ENCODE assay signal across 28 cellular contexts in genomic region chr16:85629326-85629725, GRCh38. TPM values are rescaled to one million over a fixed set of nuclear protein-coding genes. Genes with fewer than 3 reads are reported as not detected.
A peak's percentile ranks its signal among the peaks of the same experiment; 100 is the strongest.
DNase-seq lines count a peak whose midpoint lies in the region; ATAC-seq, FAIRE-seq and TF ChIP-seq lines count a peak whose summit lies in the region.
"Had no signal": no experiment of that assay in that cellular context is flagged by ENCODE, and none has a peak within 500 bp of the region (broad histone marks: within the 10 kb centered on the region; RNA-seq: fewer than 3 reads in every experiment).

No MANE protein-coding gene starts in this region.

- no peak for ATAC-seq in HepG2
- ATAC-seq in right lobe of liver: no peak
- ATAC-seq in Right ventricle myocardium superior (ENCODE audit: poor library complexity): peak; percentile 55
- no peak for ATAC-seq in HG03025 (IDR thresholded peaks at IDR 0.05; ENCODE audit: low FRiP score, unreplicated experiment)
- ATAC-seq: activated CD4-positive, alpha-beta T cell treated with anti-CD3 and anti-CD28 coated beads for 36 hours; activated CD8-positive, alpha-beta T cell treated with anti-CD3 and anti-CD28 coated beads, Interleukin-2, amount 10 ng/mL, durations not matched to agents 7 days and 5 days had no signal

- H3K4me2 ChIP-seq in HepG2 (ENCODE audit: low read depth, low read length): no peak overlapping the region
- H3K4me2 ChIP-seq in neural cell (ENCODE audit: low read length): no peak overlapping the region

- H3K9ac ChIP-seq in HepG2 (ENCODE audit: insufficient read depth, low read depth, low read length) (no peak overlapping the region), neural cell (ENCODE audit: low read length) (no peak overlapping the region), colonic mucosa (ENCODE audit: low read depth in 2 of 2, low read length in 2 of 2) (no peak overlapping the region)
- H3K9ac ChIP-seq: GM23248 had no signal

- H3K9me2 ChIP-seq in neural cell (ENCODE audit: insufficient read depth, low read length): no peaks in the 10 kb centered on the region

- peaks cover 12% of the 10 kb centered on the region for H3K9me3 ChIP-seq in HepG2 (ENCODE audit: low read length)
- no peaks in the 10 kb centered on the region for H3K9me3 ChIP-seq in right lobe of liver
- H3K9me3 ChIP-seq in neural cell (ENCODE audit: low read length): no peaks in the 10 kb centered on the region
- no peaks in the 10 kb centered on the region for H3K9me3 ChIP-seq in colonic mucosa
- H3K9me3 ChIP-seq: sigmoid colon had no signal

- H3K27me3 ChIP-seq in HepG2 (ENCODE audit: control insufficient read depth in 1 of 2, insufficient read depth in 2 of 2, low read length in 2 of 2): no peaks in the 10 kb centered on the region
- H3K27me3 ChIP-seq in right lobe of liver: no peaks in the 10 kb centered on the region
- H3K27me3 ChIP-seq in neural cell (ENCODE audit: insufficient read depth, low read depth, low read length): no peaks in the 10 kb centered on the region
- no peaks in the 10 kb centered on the region for H3K27me3 ChIP-seq in colonic mucosa
- H3K27me3 ChIP-seq: sigmoid colon, SJSA1, upper lobe of left lung had no signal

- CTCF ChIA-PET in HepG2 (lab: Yijun Ruan, JAX; ENCODE audit: low intra/inter-chr PET ratio, low total read pairs): no interaction called here

- in situ Hi-C loops in HepG2 (cut with HindIII; ENCODE audit: extremely low pct_ligation_motif_present, low pct_unique_long_range_greater_than_20kb): no loop called here

- TF ChIP-seq RAD21 in HepG2 (CRISPR knock-in tag; IDR thresholded peaks at IDR 0.05): no peak
- no peak for TF ChIP-seq RAD21 in neural cell (conservative IDR thresholded peaks at IDR 0.05)

- H3K4me3 ChIP-seq in HepG2 (replicated peaks in 1 of 3; ENCODE audit: insufficient read depth in 1 of 3, low read depth in 2 of 3, low read length in 3 of 3) (no peak overlapping the region), right lobe of liver (no peak overlapping the region), neural cell (ENCODE audit: low read length) (no peak overlapping the region), colonic mucosa (no peak overlapping the region)
- H3K4me3 ChIP-seq: GM23248, sigmoid colon, SJSA1, upper lobe of left lung had no signal

- FAIRE-seq in HepG2 (lab: Jason Lieb, UNC): no peak
- FAIRE-seq: D721Med, frontal cortex had no signal

- 0 out of 2 replicates have a peak, but pooled peaks cover 5% of the 10 kb centered on the region for H3K4me1 ChIP-seq in HepG2 (ENCODE audit: insufficient read depth, low read length)
- H3K4me1 ChIP-seq in right lobe of liver: peaks cover 0 to 16% (median 4%) of the 10 kb centered on the region in 4 donors
- H3K4me1 ChIP-seq in colonic mucosa: no peaks in the 10 kb centered on the region
- H3K4me1 ChIP-seq: SJSA1 had no signal

- H3K36me3 ChIP-seq in HepG2 (replicated peaks in 1 of 2; ENCODE audit: control insufficient read depth in 1 of 2, insufficient read depth in 2 of 2, low read length in 2 of 2): peaks cover 21 to 43% of the 10 kb centered on the region in 2 experiments; a peak in 4 of 5 replicates
- no peaks in the 10 kb centered on the region for H3K36me3 ChIP-seq in right lobe of liver
- no peaks in the 10 kb centered on the region for H3K36me3 ChIP-seq in neural cell (ENCODE audit: insufficient read depth, low read length)
- no peaks in the 10 kb centered on the region for H3K36me3 ChIP-seq in colonic mucosa

- H3K79me2 ChIP-seq in HepG2 (ENCODE audit: insufficient read depth, low read length): peaks cover 92% of the 10 kb centered on the region
- H3K79me2 ChIP-seq in neural cell (replicated peaks; ENCODE audit: insufficient read depth, low read length): peaks cover 86% of the 10 kb centered on the region

- TF ChIP-seq POLR2A in HepG2 (IDR thresholded peaks at IDR 0.05; ENCODE audit: insufficient read depth in 1 of 2, low read depth in 2 of 2, low read length in 2 of 2) (no peak), right lobe of liver (IDR thresholded peaks at IDR 0.05) (no peak)

- WGBS in HepG2 (ENCODE audit: low lambda C conversion rate): over 99% methylated on average over 6 of the region's 10 CpGs
- 100% methylated on average over 1 of the region's 10 CpGs for WGBS in right lobe of liver (ENCODE audit: insufficient coverage, low coverage, low lambda C conversion rate, missing lambda C conversion rate)

- H2AFZ ChIP-seq in HepG2 (ENCODE audit: low read length) (no peak overlapping the region), neural cell (ENCODE audit: low read depth, low read length) (no peak overlapping the region)
- H2AFZ ChIP-seq: GM23248 had no signal

- DNase-seq in HepG2 (ENCODE audit: low spot score): no peak
- no peak for DNase-seq in right lobe of liver
- DNase-seq in Right ventricle myocardium superior: peak; percentile 74
- DNase-seq in colonic mucosa: no peak
- DNase-seq in activated CD4-positive, alpha-beta T cell treated with anti-CD3 and anti-CD28 coated beads for 48 hours: no peak
- no peak for DNase-seq in NCI-H2029 treated with DMSO at 0.1 percent for 48 hours (lab: John Stamatoyannopoulos, UW)
- DNase-seq: activated CD8-positive, alpha-beta T cell treated with anti-CD3 and anti-CD28 coated beads, Interleukin-2, amount 10 ng/mL, durations not matched to agents 7 days and 5 days; aorta; central memory CD4-positive, alpha-beta T cell; dermis blood vessel endothelial cell; DND-41; GM23248; hippocampal formation; left cardiac atrium; NCI-H1092 treated with DMSO at 0.1 percent for 48 hours; NCI-H1694 treated with DMSO at 0.1 percent for 48 hours; NCI-H2171; sigmoid colon; stimulated activated CD4-positive, alpha-beta T cell treated with anti-CD3 and anti-CD28 coated beads, Interleukin-4, amount 100 ng/mL, for 4 hours; T-helper 9 cell had no signal

- H3F3A ChIP-seq in neural cell (ENCODE audit: insufficient read depth, low read length, poor library complexity, severe bottlenecking): peaks cover 4% of the 10 kb centered on the region

- intact Hi-C loops in HepG2 (cut with micrococcal nuclease; ENCODE audit: unreplicated experiment) (no loop called here), right lobe of liver (cut with DNase I) (no loop called here), Right ventricle myocardium superior (cut with DNase I) (no loop called here), colonic mucosa (cut with DNase I) (no loop called here)

- H4K20me1 ChIP-seq in HepG2 (ENCODE audit: insufficient read depth, low read length) (peaks cover 96% of the 10 kb centered on the region; the same call in 1 of the 2 replicates), neural cell (ENCODE audit: insufficient read depth) (peaks cover 10% of the 10 kb centered on the region)

- POLR2A ChIA-PET in HepG2 (lab: Yijun Ruan, JAX): no interaction called here

- H3K27ac ChIP-seq in HepG2 (ENCODE audit: extremely low read length, insufficient read depth, low read length): no peak overlapping the region
- no peak overlapping the region for H3K27ac ChIP-seq in right lobe of liver
- H3K27ac ChIP-seq in neural cell (ENCODE audit: low read length): peak overlapping the region; percentile 95
- H3K27ac ChIP-seq in colonic mucosa: no peak overlapping the region
- H3K27ac ChIP-seq: GM23248, SJSA1, upper lobe of left lung, VCaP had no signal

- TF ChIP-seq CTCF in HepG2 (CRISPR knock-in tag; IDR thresholded peaks at IDR 0.05) (no peak), right lobe of liver (IDR thresholded peaks at IDR 0.05) (no peak), neural cell (IDR thresholded peaks at IDR 0.05; ENCODE audit: poor library complexity, severe bottlenecking) (no peak), colonic mucosa (IDR thresholded peaks at IDR 0.05) (no peak)

- BruUV-seq in HepG2 (replicated peaks; lab: Mats Ljungman, UMichigan): no TSS peak

- no peak for TF ChIP-seq EP300 in HepG2 (IDR thresholded peaks at IDR 0.05; ENCODE audit: low read depth in 2 of 2, low read length in 2 of 2)
- TF ChIP-seq EP300 in HepG2 (CRISPR knock-in tag; IDR thresholded peaks at IDR 0.05; ENCODE audit: borderline replicate concordance): no peak
- TF ChIP-seq EP300 in neural cell (conservative IDR thresholded peaks at IDR 0.05; ENCODE audit: poor library complexity, severe bottlenecking): no peak

RNA-seq across cellular contexts. Expression of gene GSE1, which starts 16.2 kb away (rescaled TPM):
- total RNA-seq in HepG2 (2016; rRNA removed; fragmentation: Illumina TruSeq; extraction: Trizol) (16.1 and 19.5 TPM in 2 replicates), right lobe of liver (10 to 100 TPM; 30.0 to 48.0 (median 38.8) TPM), Right ventricle myocardium superior (30.3 TPM), colonic mucosa (100 to 1,000 TPM in 1 of 2 donors, 10 to 100 TPM in 1; 79.2 to 103 TPM)
- total RNA-seq in HepG2 (2016; cell fraction: cytosol; rRNA removed; fragmentation: Illumina TruSeq; extraction: Trizol; ENCODE audit: low read depth): 13.0 and 16.7 TPM in 2 replicates
- total RNA-seq in HepG2 (2016; cell fraction: insoluble cytoplasmic fraction; rRNA removed; fragmentation: Illumina TruSeq; extraction: Trizol): 15.4 and 17.4 TPM in 2 replicates
- total RNA-seq in HepG2 (2016; cell fraction: membrane; rRNA removed; fragmentation: Illumina TruSeq; extraction: Trizol): 18.2 and 21.4 TPM in 2 replicates
- 31.6 and 33.0 TPM in 2 replicates for total RNA-seq in HepG2 (2016; cell fraction: nucleus; rRNA removed; fragmentation: Illumina TruSeq; extraction: Trizol)
- polyA plus RNA-seq in HepG2 (2011; rRNA removed) (31.2 and 37.7 TPM in 2 replicates), neural cell (35.6 and 38.3 TPM in 2 replicates)
- 20.9 and 26.7 TPM in 2 replicates for polyA plus RNA-seq in HepG2 (2011; cell fraction: cytosol; rRNA removed)
- polyA plus RNA-seq in HepG2 (2011; cell fraction: nucleus; rRNA removed): 132 and 135 TPM in 2 replicates
- 43.5 and 43.7 TPM in 2 replicates for polyA plus RNA-seq in HepG2 (2012)
- polyA plus RNA-seq in HepG2 (2016; cell fraction: cytosol; fragmentation: Illumina TruSeq; extraction: Trizol; ENCODE audit: low read depth): 1.4 and 1.7 TPM in 2 replicates
- 22.8 and 30.2 TPM in 2 replicates for polyA plus RNA-seq in HepG2 (2016; cell fraction: insoluble cytoplasmic fraction; fragmentation: Illumina TruSeq; extraction: Trizol; ENCODE audit: low read depth)
- polyA plus RNA-seq in HepG2 (2016; cell fraction: membrane; fragmentation: Illumina TruSeq; extraction: Trizol; ENCODE audit: low read depth): 4.4 and 5.4 TPM in 2 replicates
- polyA plus RNA-seq in HepG2 (2016; cell fraction: nucleus; fragmentation: Illumina TruSeq; extraction: Trizol; ENCODE audit: insufficient read depth, low read depth): 70.9 and 78.3 TPM in 2 replicates
- 24.8 and 50.4 TPM in 2 replicates for polyA minus RNA-seq in HepG2 (2011; rRNA and poly(A)+ RNA removed; ENCODE audit: low replicate concordance)
- polyA minus RNA-seq in HepG2 (2011; cell fraction: cytosol; rRNA and poly(A)+ RNA removed): 36.3 and 45.8 TPM in 2 replicates
- polyA minus RNA-seq in HepG2 (2011; cell fraction: nucleus; rRNA and poly(A)+ RNA removed): 83.8 and 96.8 TPM in 2 replicates
- polyA minus RNA-seq in neural cell: 65.7 and 89.0 TPM in 2 replicates

RNA-seq across cellular contexts. Expression of gene GINS2, which starts 59.4 kb away (rescaled TPM):
- total RNA-seq in HepG2 (2016; rRNA removed; fragmentation: Illumina TruSeq; extraction: Trizol) (48.3 and 61.7 TPM in 2 replicates), right lobe of liver (1 to 10 TPM in 4 of 6 experiments, under 1 TPM in 2; 0.49 to 4.7 (median 1.3) TPM), Right ventricle myocardium superior (0.81 TPM), colonic mucosa (10 to 100 TPM in 1 of 2 donors, 1 to 10 TPM in 1; 6.1 to 39.9 TPM)
- 23.8 and 27.0 TPM in 2 replicates for total RNA-seq in HepG2 (2016; cell fraction: cytosol; rRNA removed; fragmentation: Illumina TruSeq; extraction: Trizol; ENCODE audit: low read depth)
- 48.0 and 66.5 TPM in 2 replicates for total RNA-seq in HepG2 (2016; cell fraction: insoluble cytoplasmic fraction; rRNA removed; fragmentation: Illumina TruSeq; extraction: Trizol)
- total RNA-seq in HepG2 (2016; cell fraction: membrane; rRNA removed; fragmentation: Illumina TruSeq; extraction: Trizol): 37.7 and 42.3 TPM in 2 replicates
- 23.1 and 24.3 TPM in 2 replicates for total RNA-seq in HepG2 (2016; cell fraction: nucleus; rRNA removed; fragmentation: Illumina TruSeq; extraction: Trizol)
- polyA plus RNA-seq in HepG2 (2011; rRNA removed) (7.7 and 10.6 TPM in 2 replicates), neural cell (6.1 and 9.2 TPM in 2 replicates)
- polyA plus RNA-seq in HepG2 (2011; cell fraction: cytosol; rRNA removed): 8.9 and 11.0 TPM in 2 replicates
- 3.9 and 4.5 TPM in 2 replicates for polyA plus RNA-seq in HepG2 (2011; cell fraction: nucleus; rRNA removed)
- 5.7 and 16.9 TPM in 2 replicates for polyA plus RNA-seq in HepG2 (2012)
- polyA plus RNA-seq in HepG2 (2016; cell fraction: cytosol; fragmentation: Illumina TruSeq; extraction: Trizol; ENCODE audit: low read depth): 28.1 and 34.5 TPM in 2 replicates
- 76.0 and 95.5 TPM in 2 replicates for polyA plus RNA-seq in HepG2 (2016; cell fraction: insoluble cytoplasmic fraction; fragmentation: Illumina TruSeq; extraction: Trizol; ENCODE audit: low read depth)
- polyA plus RNA-seq in HepG2 (2016; cell fraction: membrane; fragmentation: Illumina TruSeq; extraction: Trizol; ENCODE audit: low read depth): 36.4 and 39.0 TPM in 2 replicates
- polyA plus RNA-seq in HepG2 (2016; cell fraction: nucleus; fragmentation: Illumina TruSeq; extraction: Trizol; ENCODE audit: insufficient read depth, low read depth): 38.9 and 39.5 TPM in 2 replicates
- polyA minus RNA-seq in HepG2 (2011; rRNA and poly(A)+ RNA removed; ENCODE audit: low replicate concordance): 7.2 and 33.6 TPM in 2 replicates
- 3.9 and 4.1 TPM in 2 replicates for polyA minus RNA-seq in HepG2 (2011; cell fraction: cytosol; rRNA and poly(A)+ RNA removed)
- polyA minus RNA-seq in HepG2 (2011; cell fraction: nucleus; rRNA and poly(A)+ RNA removed): 4.7 and 6.2 TPM in 2 replicates
- polyA minus RNA-seq in neural cell: 4.3 and 4.4 TPM in 2 replicates
